In the genomic region with DNA sequence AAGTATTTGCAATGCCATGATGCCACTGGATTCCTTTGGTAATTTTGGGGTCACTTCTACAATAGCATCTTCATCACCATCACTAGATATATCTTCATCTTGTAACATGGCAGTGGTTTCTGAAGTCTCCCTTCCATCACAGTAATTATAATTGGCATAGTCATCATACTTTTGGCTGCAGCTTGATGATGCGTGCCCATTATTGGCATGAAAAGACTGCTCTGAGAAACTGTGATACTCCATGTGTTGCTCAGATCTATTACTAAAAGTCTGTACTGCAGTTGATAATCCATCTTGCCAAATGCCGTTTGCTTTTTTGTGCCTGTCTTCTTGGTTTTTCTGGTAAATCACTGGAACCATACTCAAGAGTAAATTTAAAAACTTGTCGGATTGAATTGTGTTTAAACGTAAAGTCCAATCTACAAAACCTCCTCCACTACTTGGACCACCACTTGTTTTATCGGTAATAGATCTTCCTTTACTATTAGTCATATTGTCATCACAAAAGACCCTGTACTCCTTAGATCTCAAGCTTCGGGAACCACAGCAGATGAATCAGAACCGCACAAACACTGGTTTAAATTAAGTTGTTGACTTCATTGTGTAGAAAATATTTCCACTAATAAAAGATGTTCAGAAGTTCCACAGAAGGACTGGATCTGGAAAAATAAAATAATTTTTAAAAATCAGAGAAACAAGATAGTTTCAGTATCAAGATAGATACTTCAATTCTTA, we compare ENCODE assay signal across 17 cellular contexts. TPM values are rescaled to one million over a fixed set of nuclear protein-coding genes. Genes with fewer than 3 reads are reported as not detected.
DNase-seq lines count a peak whose midpoint lies in the region; ATAC-seq, FAIRE-seq and TF ChIP-seq lines count a peak whose summit lies in the region.
"Had no signal": no experiment of that assay in that cellular context is flagged by ENCODE, and none has a peak within 500 bp of the region (broad histone marks: within the 10 kb centered on the region; RNA-seq: fewer than 3 reads in every experiment).

No MANE protein-coding gene starts in this region.

- TF ChIP-seq CTCF in Panc1 (IDR thresholded peaks at IDR 0.05) = no peak

- no peak overlapping the region for H3K14ac ChIP-seq in mesenchymal stem cell (ENCODE audit: low read length in 2 of 2)

- no peak overlapping the region for H2BK5ac ChIP-seq in mesenchymal stem cell (ENCODE audit: low read depth, low read length, poor library complexity, severe bottlenecking)

- H2BK120ac ChIP-seq in mesenchymal stem cell (ENCODE audit: low read depth, low read length) = no peak overlapping the region

- POLR2A ChIA-PET in Panc1 (lab: Charles Lee) = no interaction called here

- H2AFZ ChIP-seq in mesenchymal stem cell (ENCODE audit: low read depth, low read length) = no peak overlapping the region
- H2AFZ ChIP-seq: PC-9 had no signal

- H3K79me1 ChIP-seq in mesenchymal stem cell (replicated peaks; ENCODE audit: low read length, poor library complexity, severe bottlenecking) = peaks cover 2% of the 10 kb centered on the region

- DNase-seq in AG20443 (ENCODE audit: low spot score) (peak; percentile 12), GM12892 (ENCODE audit: insufficient read length) (no peak), Panc1 (ENCODE audit: low read depth, low spot score) (no peak), mesenchymal stem cell (no peak), NCI-H1694 treated with DMSO at 0.1 percent for 48 hours (lab: John Stamatoyannopoulos, UW) (no peak), small intestine (no peak)
- DNase-seq: DMS79 treated with DMSO at 0.1 percent for 48 hours, GOT3, NCI-H1092 treated with DMSO at 0.1 percent for 48 hours, NCI-H146, NCI-H510A treated with DMSO at 0.1 percent for 48 hours, NCI-H774, PC-9, SJCRH30 had no signal

- H3K4ac ChIP-seq in mesenchymal stem cell (ENCODE audit: low read depth in 1 of 2, low read length in 2 of 2) = no peak overlapping the region

- CTCF ChIA-PET in Panc1 (lab: Charles Lee) = no interaction called here

- TSS peak; percentile 66 for BruUV-seq in Panc1 (replicated peaks; lab: Mats Ljungman, UMichigan)

- TF ChIP-seq POLR2A in GM12892 (IDR thresholded peaks at IDR 0.05; ENCODE audit: low read depth, low read length) = no peak

- H2BK12ac ChIP-seq in mesenchymal stem cell (ENCODE audit: low read length in 2 of 2) = no peak overlapping the region

- H3K27ac ChIP-seq in Panc1 (ENCODE audit: low read length) (no peak overlapping the region), mesenchymal stem cell (ENCODE audit: low read length, poor library complexity, severe bottlenecking) (no peak overlapping the region), small intestine (ENCODE audit: low read depth in 1 of 2, low read length in 1 of 2) (no peak overlapping the region)
- H3K27ac ChIP-seq: A549, C4-2B, PC-9, SJCRH30 had no signal

- FAIRE-seq in GM12892 (lab: Jason Lieb, UNC) (peak; percentile 58), small intestine (lab: Jason Lieb, UNC) (no peak)
- FAIRE-seq: A549 had no signal

- intact Hi-C loops in Panc1 (cut with micrococcal nuclease; ENCODE audit: unreplicated experiment) = no loop called here

- no peaks in the 10 kb centered on the region for H3K9me3 ChIP-seq in Panc1 (ENCODE audit: control insufficient read depth, insufficient read depth, low read depth, low read length)
- no peaks in the 10 kb centered on the region for H3K9me3 ChIP-seq in mesenchymal stem cell (ENCODE audit: control insufficient read depth, low read length)
- no peaks in the 10 kb centered on the region for H3K9me3 ChIP-seq in small intestine (ENCODE audit: control insufficient read depth, low read depth)
- H3K9me3 ChIP-seq: A549, SJCRH30 had no signal

- WGBS in mesenchymal stem cell = 97% methylated on average over 5 of the region's 7 CpGs
- 92 to 96% (median 94%) methylated on average over 7 of the region's 7 CpGs for WGBS in small intestine, 3 donors

- H4K91ac ChIP-seq in mesenchymal stem cell (ENCODE audit: low read length) = no peak overlapping the region

- in situ Hi-C loops in Panc1 (cut with HindIII; ENCODE audit: low pct_unique_long_range_greater_than_20kb, low sequenced_read_pairs) = no loop called here

- H3K4me1 ChIP-seq in Panc1 (ENCODE audit: control insufficient read depth, insufficient read depth, low read length) = no peaks in the 10 kb centered on the region
- peaks cover 1% of the 10 kb centered on the region for H3K4me1 ChIP-seq in mesenchymal stem cell (ENCODE audit: control insufficient read depth, insufficient read depth, low read depth, low read length)
- H3K4me1 ChIP-seq in small intestine (ENCODE audit: control insufficient read depth in 2 of 2, insufficient read depth in 1 of 2, low read depth in 1 of 2, low read length in 1 of 2) = peaks cover 3% of the 10 kb centered on the region in 2 donors
- H3K4me1 ChIP-seq: SJCRH30 had no signal

- peak overlapping the region; percentile 71 for H3K9ac ChIP-seq in mesenchymal stem cell (ENCODE audit: low read length)

- no peak overlapping the region for H3K4me3 ChIP-seq in Panc1 (ENCODE audit: low read depth in 2 of 2, low read length in 2 of 2)
- H3K4me3 ChIP-seq in mesenchymal stem cell (ENCODE audit: insufficient read depth in 1 of 2, low read depth in 1 of 2, low read length in 2 of 2) = peak overlapping the region in 1 of 2 experiments; percentile 52
- no peak overlapping the region for H3K4me3 ChIP-seq in small intestine (ENCODE audit: low read depth in 1 of 2, low read length in 2 of 2)
- H3K4me3 ChIP-seq: A549, PC-9, SJCRH30 had no signal

- H3K18ac ChIP-seq in mesenchymal stem cell (ENCODE audit: low read depth in 1 of 2, low read length in 2 of 2) = no peak overlapping the region

- no peak overlapping the region for H3K23ac ChIP-seq in mesenchymal stem cell (ENCODE audit: low read length in 2 of 2)

- no peak for ATAC-seq in Panc1
- no peak for ATAC-seq in HG03139 (IDR thresholded peaks at IDR 0.05; ENCODE audit: unreplicated experiment)
- ATAC-seq: A549 had no signal

- no peak overlapping the region for H2AK5ac ChIP-seq in mesenchymal stem cell (ENCODE audit: low read length, severe bottlenecking)

- no peaks in the 10 kb centered on the region for H3K36me3 ChIP-seq in Panc1 (ENCODE audit: control insufficient read depth, insufficient read depth, low read length)
- no peaks in the 10 kb centered on the region for H3K36me3 ChIP-seq in mesenchymal stem cell (ENCODE audit: control insufficient read depth in 1 of 2, insufficient read depth in 2 of 2, low read depth in 1 of 2, low read length in 2 of 2)
- H3K36me3 ChIP-seq in small intestine (ENCODE audit: control insufficient read depth in 2 of 2, insufficient read depth in 2 of 2, low read length in 2 of 2) = no peaks in the 10 kb centered on the region
- H3K36me3 ChIP-seq: SJCRH30 had no signal

- H2BK15ac ChIP-seq in mesenchymal stem cell (ENCODE audit: low read depth, poor library complexity, severe bottlenecking) = no peak overlapping the region

- H3K27me3 ChIP-seq in Panc1 (ENCODE audit: control insufficient read depth, insufficient read depth, low read length) = no peaks in the 10 kb centered on the region
- H3K27me3 ChIP-seq in mesenchymal stem cell (ENCODE audit: control insufficient read depth in 1 of 2, insufficient read depth in 1 of 2, low read length in 2 of 2) = no peaks in the 10 kb centered on the region
- no peaks in the 10 kb centered on the region for H3K27me3 ChIP-seq in small intestine (ENCODE audit: control insufficient read depth in 2 of 2, insufficient read depth in 2 of 2, low read length in 2 of 2)
- H3K27me3 ChIP-seq: SJCRH30 had no signal

- no peak overlapping the region for H4K8ac ChIP-seq in mesenchymal stem cell (ENCODE audit: low read length)

- H3K4me2 ChIP-seq in mesenchymal stem cell (ENCODE audit: low read length, poor library complexity, severe bottlenecking) = no peak overlapping the region
- H3K4me2 ChIP-seq: A549, PC-9 had no signal

RNA-seq across cellular contexts. Expression of a gene that starts 29.9 kb away (rescaled TPM):
- polyA plus RNA-seq in GM12892 (2012; ENCODE audit: missing spikeins) = 16.5 TPM
- total RNA-seq in Panc1 (2021; ENCODE audit: unreplicated experiment) = 27.3 TPM
- 7.4 TPM for polyA plus RNA-seq in Panc1 (2012; ENCODE audit: insufficient read length)
- 11.9 TPM for polyA plus RNA-seq in mesenchymal stem cell (2013, experiment 1 of 2)
- 12.1 TPM for polyA plus RNA-seq in mesenchymal stem cell (2013, experiment 2 of 2)
- 10 to 100 TPM; 14.3 to 27.5 (median 17.7) TPM for polyA plus RNA-seq in small intestine

RNA-seq across cellular contexts. Expression of a gene that starts 57.9 kb away (rescaled TPM):
- polyA plus RNA-seq in GM12892 (2012; ENCODE audit: missing spikeins) = 56.8 TPM
- 24.0 TPM for total RNA-seq in Panc1 (2021; ENCODE audit: unreplicated experiment)
- 20.8 TPM for polyA plus RNA-seq in Panc1 (2012; ENCODE audit: insufficient read length)
- 20.3 TPM for polyA plus RNA-seq in mesenchymal stem cell (2013, experiment 1 of 2)
- polyA plus RNA-seq in mesenchymal stem cell (2013, experiment 2 of 2) = 21.5 TPM
- 10 to 100 TPM in 1 of 3 donors, 1 to 10 TPM in 2; 5.4 to 10.7 (median 8.4) TPM for polyA plus RNA-seq in small intestine
